8 cellular contexts compared by ENCODE assay signal in genomic region chr16:50065624-50066481, GRCh38. TPM values are rescaled to one million over a fixed set of nuclear protein-coding genes. Genes with fewer than 3 reads are reported as not detected.
A peak's percentile ranks its signal among the peaks of the same experiment; 100 is the strongest.
DNase-seq lines count a peak whose midpoint lies in the region; ATAC-seq lines count a peak whose summit lies in the region.

HEATR3 (plus strand) TSS chr16:50065970; CDS start chr16:50066132, 162 bp downstream.

- H3K36me3 Mint-ChIP-seq in activated CD4-positive, alpha-beta T cell treated with anti-CD3 and anti-CD28 coated beads for 36 hours (ENCODE audit: low read depth), result peaks cover 20% of the 10 kb centered on the region

- CTCF ChIA-PET in activated CD4-positive, alpha-beta T cell treated with anti-CD3 and anti-CD28 coated beads for 36 hours (lab: Charles Lee), result interaction anchor here (0.5 to 4.5 kb wide), 12 partner anchors 8 to 1722 kb away, joined by 3 to 47 read pairs (median 4); partner anchors contain the start of gene CNEP1R1

- H3K27me3 Mint-ChIP-seq in activated CD4-positive, alpha-beta T cell treated with anti-CD3 and anti-CD28 coated beads for 36 hours, result no peaks in the 10 kb centered on the region

- DNase-seq in Ammon's horn (ENCODE audit: low spot score) (peak; percentile 94), GM19238 (ENCODE audit: insufficient read length, low spot score) (peak; percentile 82), NCI-H510A treated with DMSO at 0.1 percent for 48 hours (lab: John Stamatoyannopoulos, UW) (peak; percentile 80)
- peak; percentile 97 for DNase-seq in activated CD4-positive, alpha-beta T cell treated with anti-CD3 and anti-CD28 coated beads for 36 hours
- DNase-seq in stimulated activated CD4-positive, alpha-beta T cell treated with anti-CD3 and anti-CD28 coated beads, Interleukin-1b, Interleukin-23, amount 100 ng/mL, for 24 hours (ENCODE audit: low read depth in 4 of 4, low spot score in 1 of 4), result peak; percentile 79 to 97 (median 90)

- ATAC-seq in HG03439 (IDR thresholded peaks at IDR 0.05; ENCODE audit: unreplicated experiment), result peak; percentile 79
- peak; percentile 86 for ATAC-seq in activated CD4-positive, alpha-beta T cell treated with anti-CD3 and anti-CD28 coated beads for 36 hours

- intact Hi-C loops in activated CD4-positive, alpha-beta T cell treated with anti-CD3 and anti-CD28 coated beads for 36 hours (cut with DNase I, micrococcal nuclease), result loop anchor here (1.0 to 5.0 kb wide), 9 partner anchors 36 to 676 kb away; partner anchors contain the start of genes CNEP1R1 (in 2 of the 2), BRD7 (in 1 of the 2), CYLD (in 1 of the 2) and NKD1 (in 1 of the 2)

- peak within 1 kb of the TSS; percentile 87 for H3K4me3 Mint-ChIP-seq in activated CD4-positive, alpha-beta T cell treated with anti-CD3 and anti-CD28 coated beads for 36 hours

- POLR2A ChIA-PET in activated CD4-positive, alpha-beta T cell treated with anti-CD3 and anti-CD28 coated beads for 36 hours (lab: Charles Lee), result interaction anchor here (1.4 kb wide), 1 partner anchor 41 kb away, joined by 4 read pairs; the partner anchor contains the start of gene CNEP1R1

- no peaks in the 10 kb centered on the region for H3K9me3 Mint-ChIP-seq in activated CD4-positive, alpha-beta T cell treated with anti-CD3 and anti-CD28 coated beads for 36 hours (ENCODE audit: low read depth)

- peak within 1 kb of the TSS; percentile 88 for H3K27ac Mint-ChIP-seq in activated CD4-positive, alpha-beta T cell treated with anti-CD3 and anti-CD28 coated beads for 36 hours

- peaks cover 33% of the 10 kb centered on the region for H3K4me1 Mint-ChIP-seq in activated CD4-positive, alpha-beta T cell treated with anti-CD3 and anti-CD28 coated beads for 36 hours

- H3K27ac ChIP-seq in cingulate gyrus (ENCODE audit: low read depth, low read length) (peak within 1 kb of the TSS; percentile 96), layer of hippocampus (ENCODE audit: low read depth, low read length) (peak within 1 kb of the TSS; percentile 97)

- H3K27me3 ChIP-seq in layer of hippocampus (ENCODE audit: control insufficient read depth, insufficient read depth, low read length), result no peaks in the 10 kb centered on the region

RNA-seq across cellular contexts. Expression of gene HEATR3, which starts in this region (rescaled TPM):
- 10 to 100 TPM; 22.2 to 28.7 TPM for total RNA-seq in activated CD4-positive, alpha-beta T cell treated with anti-CD3 and anti-CD28 coated beads for 36 hours

Comparison
In these comparisons a context has a peak if more than half of its experiments do, and no peak if none do; other contexts are left out.
1. Peak in every context shown above with its lines: DNase-seq, ATAC-seq and H3K27ac ChIP-seq.